Comparison of ENCODE assay signal across 15 cellular contexts in the genomic region with DNA sequence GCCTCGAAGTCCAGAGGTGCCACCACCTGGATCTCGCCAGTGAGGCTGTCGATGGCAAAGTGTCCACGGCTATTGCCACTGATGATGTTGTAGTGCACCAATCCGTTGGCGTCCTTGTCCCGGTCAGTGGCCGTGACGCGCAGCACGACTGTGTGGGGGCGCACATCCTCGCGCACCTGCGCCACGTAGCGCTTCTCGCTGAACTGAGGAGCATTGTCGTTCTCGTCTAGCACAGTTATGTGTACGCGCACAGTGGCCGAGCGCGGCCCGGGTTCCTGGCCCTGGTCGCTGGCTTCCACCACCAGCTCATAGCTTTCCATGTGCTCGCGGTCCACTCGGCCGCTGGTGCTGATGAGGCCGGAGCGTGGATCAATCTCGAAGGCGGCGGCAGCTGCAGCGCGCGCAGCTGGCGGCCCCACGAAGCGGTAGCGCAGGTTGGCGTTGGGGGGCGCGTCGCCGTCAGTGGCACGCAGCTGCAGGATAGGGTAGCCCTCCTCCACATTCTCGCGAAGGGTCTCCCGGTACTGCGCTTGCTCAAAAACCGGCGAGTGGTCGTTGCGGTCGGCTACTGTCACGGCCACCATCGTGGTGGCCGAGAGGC. TPM values are rescaled to one million over a fixed set of nuclear protein-coding genes. Genes with fewer than 3 reads are reported as not detected.
DNase-seq lines count a peak whose midpoint lies in the region; ATAC-seq and TF ChIP-seq lines count a peak whose summit lies in the region.
"Had no signal": no experiment of that assay in that cellular context is flagged by ENCODE, and none has a peak within 500 bp of the region (broad histone marks: within the 10 kb centered on the region; RNA-seq: fewer than 3 reads in every experiment).

No MANE protein-coding gene starts in this region.

- H3K36me3 ChIP-seq in CD4-positive, CD25-positive, alpha-beta regulatory T cell (ENCODE audit: control insufficient read depth, insufficient read depth, low read length): no peaks in the 10 kb centered on the region
- no peaks in the 10 kb centered on the region for H3K36me3 ChIP-seq in Loucy (ENCODE audit: insufficient read depth, low read length)
- H3K36me3 ChIP-seq in trophoblast cell (ENCODE audit: control insufficient read depth in 1 of 2, insufficient read depth in 2 of 2, low read length in 2 of 2): no peaks in the 10 kb centered on the region
- H3K36me3 ChIP-seq: ovary had no signal

- TF ChIP-seq CTCF in Loucy (conservative IDR thresholded peaks at IDR 0.05; ENCODE audit: low read length) (no peak), fibroblast of villous mesenchyme (IDR thresholded peaks at IDR 0.05; ENCODE audit: insufficient read depth, low read depth, low read length) (no peak), RWPE1 (conservative IDR thresholded peaks at IDR 0.05; ENCODE audit: low read depth) (no peak)

- H3K27ac Mint-ChIP-seq in CD4-positive, CD25-positive, alpha-beta regulatory T cell: no peak overlapping the region
- H3K27ac Mint-ChIP-seq: activated naive CD8-positive, alpha-beta T cell treated with anti-CD3 and anti-CD28 coated beads for 36 hours; HFFc6 had no signal

- CTCF ChIA-PET in RWPE1 (lab: Yijun Ruan, JAX): no interaction called here

- H3K36me3 Mint-ChIP-seq in CD4-positive, CD25-positive, alpha-beta regulatory T cell: no peaks in the 10 kb centered on the region

- WGBS in trophoblast cell (ENCODE audit: extremely low coverage, insufficient coverage, insufficient read length): no CpG with 5 or more reads among the region's 61 CpGs

- peaks cover 0 to 3% (median 0%) of the 10 kb centered on the region in 7 donors for H3K9me3 Mint-ChIP-seq in CD4-positive, CD25-positive, alpha-beta regulatory T cell
- H3K9me3 Mint-ChIP-seq: activated naive CD8-positive, alpha-beta T cell treated with anti-CD3 and anti-CD28 coated beads for 36 hours had no signal

- no peak overlapping the region for H2BK120ac ChIP-seq in trophoblast cell (ENCODE audit: insufficient read depth, low read length, poor library complexity)

- no peaks in the 10 kb centered on the region for H3K9me3 ChIP-seq in CD4-positive, CD25-positive, alpha-beta regulatory T cell (ENCODE audit: control insufficient read depth in 2 of 2, low read length in 2 of 2)
- H3K9me3 ChIP-seq in Loucy (ENCODE audit: insufficient read depth, low read depth, low read length) (no peaks in the 10 kb centered on the region), trophoblast cell (ENCODE audit: insufficient read depth, low read depth, low read length) (peaks cover 31% of the 10 kb centered on the region)
- H3K9me3 ChIP-seq: ovary had no signal

- no peak for ATAC-seq in CD4-positive, CD25-positive, alpha-beta regulatory T cell (ENCODE audit: low read depth in 2 of 2)
- no peak for ATAC-seq in HG03460 (IDR thresholded peaks at IDR 0.05; ENCODE audit: unreplicated experiment)

- H3K79me1 ChIP-seq in trophoblast cell (ENCODE audit: low read length): peaks cover 9% of the 10 kb centered on the region

- no peak for DNase-seq in CD4-positive, CD25-positive, alpha-beta regulatory T cell
- DNase-seq in fibroblast of villous mesenchyme (ENCODE audit: low read depth) (no peak), trophoblast cell (no peak), HCEC 1CT (no peak), RWPE1 (ENCODE audit: low spot score) (no peak)
- DNase-seq in activated CD4-positive, alpha-beta T cell treated with anti-CD3 and anti-CD28 coated beads for 4 hours: no peak
- DNase-seq: cortex of kidney, NCI-H1436 treated with DMSO at 0.1 percent for 48 hours, NCI-H526 treated with DMSO at 0.1 percent for 48 hours had no signal

- no peak overlapping the region for H4K12ac ChIP-seq in trophoblast cell (ENCODE audit: low read depth, low read length)

- no peaks in the 10 kb centered on the region for H4K20me1 ChIP-seq in Loucy (ENCODE audit: insufficient read depth, low read length, poor library complexity, severe bottlenecking)

- peaks cover 0 to 35% (median 12%) of the 10 kb centered on the region in 4 donors for H3K4me1 Mint-ChIP-seq in CD4-positive, CD25-positive, alpha-beta regulatory T cell

- H3K9me2 ChIP-seq in Loucy (replicated peaks; ENCODE audit: low read depth, low read length): no peaks in the 10 kb centered on the region

- no peaks in the 10 kb centered on the region for H3K27me3 ChIP-seq in CD4-positive, CD25-positive, alpha-beta regulatory T cell (ENCODE audit: control insufficient read depth, insufficient read depth, low read length)
- H3K27me3 ChIP-seq in Loucy (ENCODE audit: insufficient read depth, low read length, poor library complexity, severe bottlenecking): no peaks in the 10 kb centered on the region
- H3K27me3 ChIP-seq in trophoblast cell (ENCODE audit: insufficient read depth, low read length): no peaks in the 10 kb centered on the region
- H3K27me3 ChIP-seq: ovary had no signal

- no peak overlapping the region for H3K23ac ChIP-seq in trophoblast cell (ENCODE audit: low read length)

- no peak overlapping the region for H2BK12ac ChIP-seq in trophoblast cell (ENCODE audit: low read length)

- POLR2A ChIA-PET in RWPE1 (lab: Yijun Ruan, JAX; ENCODE audit: low non-redundant PET): no interaction called here

- no peaks in the 10 kb centered on the region for H3F3A ChIP-seq in Loucy (ENCODE audit: low read depth)

- no peak overlapping the region for H2BK5ac ChIP-seq in trophoblast cell (ENCODE audit: low read depth, low read length, poor library complexity)

- H3K4me3 Mint-ChIP-seq in CD4-positive, CD25-positive, alpha-beta regulatory T cell: peak overlapping the region in 3 of 4 donors; percentile 4 to 89 (median 39)

- peaks cover 47% of the 10 kb centered on the region for H3K4me1 ChIP-seq in CD4-positive, CD25-positive, alpha-beta regulatory T cell (ENCODE audit: control insufficient read depth, insufficient read depth, low read length, poor library complexity, severe bottlenecking)
- H3K4me1 ChIP-seq in Loucy (ENCODE audit: insufficient read depth, low read length, poor library complexity, severe bottlenecking): no peaks in the 10 kb centered on the region
- H3K4me1 ChIP-seq in trophoblast cell (ENCODE audit: control insufficient read depth in 1 of 2, insufficient read depth in 2 of 2, low read length in 2 of 2): peaks cover 13 to 21% of the 10 kb centered on the region in 2 experiments

- H3K9ac ChIP-seq in Loucy (ENCODE audit: low read depth, low read length, poor library complexity, severe bottlenecking): no peak overlapping the region
- H3K9ac ChIP-seq in trophoblast cell (ENCODE audit: low read length): no peak overlapping the region

- H2AFZ ChIP-seq in Loucy (ENCODE audit: low read length): no peak overlapping the region
- H2AFZ ChIP-seq in trophoblast cell (ENCODE audit: insufficient read depth, low read length, poor library complexity): no peak overlapping the region

- no peak overlapping the region for H4K91ac ChIP-seq in trophoblast cell (ENCODE audit: low read depth, low read length)

- H3K4me2 ChIP-seq in Loucy (ENCODE audit: low read depth, low read length, poor library complexity, severe bottlenecking) (peak overlapping the region; percentile 72), trophoblast cell (ENCODE audit: low read length) (peak overlapping the region; percentile 98)

- no peak overlapping the region for H2AK5ac ChIP-seq in trophoblast cell (ENCODE audit: low read length)

- no peak overlapping the region for H4K8ac ChIP-seq in trophoblast cell (ENCODE audit: low read depth, low read length)

- H3K14ac ChIP-seq in trophoblast cell (ENCODE audit: low read length): no peak overlapping the region

- H3K27me3 Mint-ChIP-seq in CD4-positive, CD25-positive, alpha-beta regulatory T cell: peaks cover 16% of the 10 kb centered on the region

- no peak overlapping the region for H3K4me3 ChIP-seq in CD4-positive, CD25-positive, alpha-beta regulatory T cell (ENCODE audit: low read depth, low read length)
- H3K4me3 ChIP-seq in Loucy (ENCODE audit: low read length, poor library complexity, severe bottlenecking) (peak overlapping the region; percentile 63), fibroblast of villous mesenchyme (ENCODE audit: low read depth, low read length) (peak overlapping the region; percentile 83), trophoblast cell (ENCODE audit: low read depth, low read length) (peak overlapping the region; percentile 1)

- H3K79me2 ChIP-seq in Loucy (ENCODE audit: insufficient read depth, low read length) (no peaks in the 10 kb centered on the region), trophoblast cell (ENCODE audit: control insufficient read depth, insufficient read depth, low read length, poor library complexity) (no peaks in the 10 kb centered on the region)

- no peak overlapping the region for H3K27ac ChIP-seq in CD4-positive, CD25-positive, alpha-beta regulatory T cell (ENCODE audit: insufficient read depth, low read length, poor library complexity, severe bottlenecking)
- H3K27ac ChIP-seq in trophoblast cell (ENCODE audit: low read depth, low read length) (no peak overlapping the region), RWPE1 (no peak overlapping the region)
- H3K27ac ChIP-seq: C4-2B, ovary had no signal

- no peak overlapping the region for H3K4ac ChIP-seq in trophoblast cell (ENCODE audit: low read depth, low read length)

- no peak overlapping the region for H3K18ac ChIP-seq in trophoblast cell (ENCODE audit: low read length)

RNA-seq across cellular contexts. Expression of a gene that starts 1.8 kb away (rescaled TPM):
- 8.8 TPM for total RNA-seq in CD4-positive, CD25-positive, alpha-beta regulatory T cell
- under 1 TPM; 0.31 to 0.53 (median 0.37) TPM for polyA plus RNA-seq in CD4-positive, CD25-positive, alpha-beta regulatory T cell
- total RNA-seq in fibroblast of villous mesenchyme: 1.6 and 1.7 TPM in 2 replicates
- polyA plus RNA-seq in trophoblast cell (2013): 3.5 TPM in 2 replicates

RNA-seq across cellular contexts. Expression of a gene that starts 24.8 kb away (rescaled TPM):
- 19.2 TPM for total RNA-seq in CD4-positive, CD25-positive, alpha-beta regulatory T cell
- 10 to 100 TPM in 2 of 4 donors, 1 to 10 TPM in 2; 6.4 to 11.6 (median 10.3) TPM for polyA plus RNA-seq in CD4-positive, CD25-positive, alpha-beta regulatory T cell
- 17.7 and 23.3 TPM in 2 replicates for total RNA-seq in fibroblast of villous mesenchyme
- polyA plus RNA-seq in trophoblast cell (2013): 18.3 and 18.9 TPM in 2 replicates

RNA-seq across cellular contexts. Expression of a gene that starts 25.6 kb away (rescaled TPM):
- total RNA-seq in CD4-positive, CD25-positive, alpha-beta regulatory T cell: 25.1 TPM
- 1 to 10 TPM; 3.2 to 6.7 (median 5.9) TPM for polyA plus RNA-seq in CD4-positive, CD25-positive, alpha-beta regulatory T cell
- 34.8 and 45.8 TPM in 2 replicates for total RNA-seq in fibroblast of villous mesenchyme
- polyA plus RNA-seq in trophoblast cell (2013): 27.3 and 27.9 TPM in 2 replicates

RNA-seq across cellular contexts. Expression of a gene that starts 39.3 kb away (rescaled TPM):
- total RNA-seq in CD4-positive, CD25-positive, alpha-beta regulatory T cell: not detected
- polyA plus RNA-seq in CD4-positive, CD25-positive, alpha-beta regulatory T cell: not detected
- total RNA-seq in fibroblast of villous mesenchyme: not detected in 2 replicates
- polyA plus RNA-seq in trophoblast cell (2013): not detected in 2 replicates
- total RNA-seq: activated naive CD8-positive, alpha-beta T cell treated with anti-CD3 and anti-CD28 coated beads for 36 hours; ovary had no signal
- polyA plus RNA-seq: ovary had no signal

RNA-seq across cellular contexts. Expression of a gene that starts 51.5 kb away (rescaled TPM):
- total RNA-seq in CD4-positive, CD25-positive, alpha-beta regulatory T cell: 111 TPM
- polyA plus RNA-seq in CD4-positive, CD25-positive, alpha-beta regulatory T cell: 100 to 1,000 TPM; 181 to 234 (median 206) TPM
- total RNA-seq in fibroblast of villous mesenchyme: 405 and 418 TPM in 2 replicates
- 164 and 166 TPM in 2 replicates for polyA plus RNA-seq in trophoblast cell (2013)
